In the genomic region with DNA sequence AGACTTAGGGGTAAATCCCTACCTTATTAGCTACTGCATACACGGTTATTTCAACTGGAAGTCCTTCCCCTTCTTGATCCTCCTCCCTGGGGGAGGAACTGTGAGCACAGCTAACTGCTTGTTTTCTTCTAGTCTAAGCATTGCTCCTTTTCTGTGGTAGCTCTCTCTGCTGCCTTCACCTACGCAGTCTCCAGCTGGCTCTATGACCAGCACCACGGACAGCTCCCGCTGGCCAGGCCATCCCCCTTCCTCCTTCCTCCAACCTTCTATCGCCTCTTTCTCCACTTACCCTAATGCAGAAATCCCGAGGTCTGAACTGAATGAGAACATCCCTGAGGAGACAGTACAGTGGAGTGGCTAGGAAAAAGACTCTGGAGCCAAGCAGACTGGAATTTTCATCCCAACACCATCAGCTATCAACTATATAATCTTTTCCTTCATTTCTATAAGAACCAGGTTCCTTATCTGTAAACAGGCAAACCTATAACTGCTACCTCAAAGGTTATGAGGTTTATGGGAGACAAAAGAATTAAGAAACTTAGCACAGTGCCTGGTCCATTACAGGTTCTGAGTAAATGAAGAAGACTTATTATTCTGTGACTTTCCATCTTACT, we compare ENCODE assay signal across 12 cellular contexts. TPM values are rescaled to one million over a fixed set of nuclear protein-coding genes. Genes with fewer than 3 reads are reported as not detected.
DNase-seq lines count a peak whose midpoint lies in the region; ATAC-seq lines count a peak whose summit lies in the region.
"Had no signal": no experiment of that assay in that cellular context is flagged by ENCODE, and none has a peak within 500 bp of the region (broad histone marks: within the 10 kb centered on the region; RNA-seq: fewer than 3 reads in every experiment).

No MANE protein-coding gene starts in this region.

- H4K20me1 ChIP-seq in Karpas-422 (ENCODE audit: insufficient read depth, low read depth, low read length), result 0 out of 2 replicates have a peak, but pooled peaks cover 3% of the 10 kb centered on the region

- no peak overlapping the region for H3K4me3 ChIP-seq in Karpas-422 (ENCODE audit: low read length)
- H3K4me3 ChIP-seq: skin epidermis, vagina had no signal

- no peaks in the 10 kb centered on the region for H3K9me2 ChIP-seq in Karpas-422 (replicated peaks; ENCODE audit: insufficient read depth, low read length)

- H3K79me2 ChIP-seq in Karpas-422 (ENCODE audit: low read length), result no peaks in the 10 kb centered on the region

- H3K9ac ChIP-seq in Karpas-422 (ENCODE audit: low read length), result no peak overlapping the region

- no peak overlapping the region for H2AFZ ChIP-seq in Karpas-422 (ENCODE audit: low read length)

- no peaks in the 10 kb centered on the region for H3K4me1 ChIP-seq in Karpas-422 (ENCODE audit: low read length)
- H3K4me1 ChIP-seq: vagina had no signal

- no peak overlapping the region for H3K27ac ChIP-seq in Karpas-422 (ENCODE audit: low read length)
- H3K27ac ChIP-seq: skin epidermis, vagina had no signal

- DNase-seq in ELF-1 (ENCODE audit: low read depth, low spot score), result peak; percentile 83
- DNase-seq in Karpas-422, result peak; percentile 69
- DNase-seq in amniotic epithelial cell (ENCODE audit: low read depth), result peak; percentile 38
- peak; percentile 41 to 46 for DNase-seq in lung microvascular endothelial cell (ENCODE audit: low read depth in 2 of 2)
- no peak for DNase-seq in DMS114 treated with DMSO at 0.1 percent for 48 hours (lab: John Stamatoyannopoulos, UW; ENCODE audit: unreplicated experiment)
- DNase-seq in effector CD8-positive, alpha-beta T cell (lab: John Stamatoyannopoulos, UW), result no peak
- DNase-seq: NCI-H510A treated with DMSO at 0.1 percent for 48 hours had no signal

- no peaks in the 10 kb centered on the region for H3K27me3 ChIP-seq in Karpas-422 (ENCODE audit: low read length)
- H3K27me3 ChIP-seq: vagina had no signal

- no peaks in the 10 kb centered on the region for H3K36me3 ChIP-seq in Karpas-422 (ENCODE audit: insufficient read depth, low read length)
- H3K36me3 ChIP-seq: vagina had no signal

- ATAC-seq in GM21360 (IDR thresholded peaks at IDR 0.05; ENCODE audit: unreplicated experiment) (no peak), GM21447 (IDR thresholded peaks at IDR 0.05; ENCODE audit: unreplicated experiment) (no peak)
- ATAC-seq: activated T-helper 17 cell treated with anti-CD3 and anti-CD28 coated beads, Interleukin-2, amount 50 U/mL, for 72 hours had no signal

- no peaks in the 10 kb centered on the region for H3K9me3 ChIP-seq in Karpas-422 (ENCODE audit: low read length)
- H3K9me3 ChIP-seq: vagina had no signal

- H3K4me2 ChIP-seq in Karpas-422 (ENCODE audit: low read depth, low read length, poor library complexity, severe bottlenecking), result no peak overlapping the region

RNA-seq across cellular contexts. Expression of a gene that starts 4.7 kb away (rescaled TPM):
- total RNA-seq in Karpas-422 (2014; rRNA removed; shearing (Covaris generic); ENCODE audit: low replicate concordance), result 0.11 TPM in 1 of 2 replicates, not detected in the other
- not detected in 2 replicates for total RNA-seq in lung microvascular endothelial cell
- total RNA-seq: activated T-helper 17 cell treated with anti-CD3 and anti-CD28 coated beads, Interleukin-2, amount 50 U/mL, for 72 hours; vagina had no signal

RNA-seq across cellular contexts. Expression of a gene that starts 14.7 kb away (rescaled TPM):
- not detected in 2 replicates for total RNA-seq in Karpas-422 (2014; rRNA removed; shearing (Covaris generic); ENCODE audit: low replicate concordance)
- total RNA-seq in lung microvascular endothelial cell, result not detected in 2 replicates
- total RNA-seq: vagina had no signal

RNA-seq across cellular contexts. Expression of a gene that starts 52.8 kb away (rescaled TPM):
- not detected in 2 replicates for total RNA-seq in Karpas-422 (2014; rRNA removed; shearing (Covaris generic); ENCODE audit: low replicate concordance)
- total RNA-seq in lung microvascular endothelial cell, result not detected in 2 replicates
- total RNA-seq: activated T-helper 17 cell treated with anti-CD3 and anti-CD28 coated beads, Interleukin-2, amount 50 U/mL, for 72 hours; vagina had no signal

Comparison
In these comparisons a context has a peak if more than half of its experiments do, and no peak if none do; other contexts are left out.
1. DNase-seq: peak in ELF-1 (single experiment), Karpas-422 (single experiment), amniotic epithelial cell (single experiment) and lung microvascular endothelial cell (2 of 2); none in DMS114 treated with DMSO at 0.1 percent for 48 hours (single experiment) and effector CD8-positive, alpha-beta T cell (single experiment).